ENCODE assay signal across 1 cellular context in genomic region chr17:19457046-19457445, GRCh38.
TF ChIP-seq lines count a peak whose summit lies in the region.

No MANE protein-coding gene starts in this region.

TF ChIP-seq in IMR-90, 13 proteins besides CTCF, POLR2A, EP300 and RAD21:
- TF ChIP-seq FOS (IDR thresholded peaks at IDR 0.05; ENCODE audit: low read depth, low read length) (no peak), ELK1 (IDR thresholded peaks at IDR 0.05; ENCODE audit: borderline replicate concordance, low read depth, low read length) (no peak), SMC3 (IDR thresholded peaks at IDR 0.05; ENCODE audit: low read depth, low read length) (no peak), CEBPB (IDR thresholded peaks at IDR 0.05; ENCODE audit: low read depth, low read length) (no peak)
